ENCODE assay signal across 8 cellular contexts in genomic region chr19:9835507-9835949, GRCh38. TPM values are rescaled to one million over a fixed set of nuclear protein-coding genes. Genes with fewer than 3 reads are reported as not detected.
A peak's percentile ranks its signal among the peaks of the same experiment; 100 is the strongest.
DNase-seq lines count a peak whose midpoint lies in the region; ATAC-seq and TF ChIP-seq lines count a peak whose summit lies in the region.

No MANE protein-coding gene starts in this region.

- H3K9me3 ChIP-seq in OCI-LY1 (ENCODE audit: low read length): no peaks in the 10 kb centered on the region
- H3K9me3 ChIP-seq in esophagus (ENCODE audit: control insufficient read depth in 2 of 2, insufficient read depth in 1 of 2, low read depth in 1 of 2, low read length in 1 of 2): no peaks in the 10 kb centered on the region

- H3K27ac ChIP-seq in OCI-LY1 (ENCODE audit: low read depth, low read length, poor library complexity, severe bottlenecking): no peak overlapping the region
- H3K27ac ChIP-seq in esophagus (ENCODE audit: low read depth in 2 of 2, low read length in 1 of 2): peak overlapping the region in 1 of 2 donors; percentile 19

- ATAC-seq in GM21619 (IDR thresholded peaks at IDR 0.05; ENCODE audit: unreplicated experiment): peak; percentile 7

- CTCF ChIA-PET in BJ (lab: Yijun Ruan, JAX): interaction anchor here (1.0 kb wide), 1 partner anchor 12 kb away, joined by 3 read pairs; no protein-coding TSS in a partner anchor

- DNase-seq in BJ (ENCODE audit: low read depth) (no peak), osteocyte (ENCODE audit: extremely low spot score, unreplicated experiment) (no peak), NCI-H748 treated with DMSO at 0.1 percent for 48 hours (lab: John Stamatoyannopoulos, UW) (no peak), ACHN (no peak)
- DNase-seq in stimulated activated CD4-positive, alpha-beta T cell treated with anti-CD3 and anti-CD28 coated beads, Interleukin-2, amount 100 ng/mL, for 24 hours: no peak

- no peaks in the 10 kb centered on the region for H3K9me3 Mint-ChIP-seq in osteocyte (ENCODE audit: unreplicated experiment)

- H3K4me3 ChIP-seq in BJ (ENCODE audit: low read depth, low read length) (peak overlapping the region; percentile 94), OCI-LY1 (ENCODE audit: low read depth, low read length, poor library complexity, severe bottlenecking) (peak overlapping the region; percentile 91), esophagus (ENCODE audit: low read depth in 1 of 2, low read length in 2 of 2) (peak overlapping the region; percentile 77 to 79)

- peak overlapping the region; percentile 84 for H3K4me2 ChIP-seq in OCI-LY1 (ENCODE audit: low read length)

- peaks cover 11% of the 10 kb centered on the region for H3K79me2 ChIP-seq in OCI-LY1 (ENCODE audit: insufficient read depth, low read length)

- POLR2A ChIA-PET in BJ (lab: Charles Lee): interaction anchor here (0.5 kb wide), 1 partner anchor 545 kb away, joined by 3 read pairs; the partner anchor contains the start of gene TYK2

- H3K4me1 ChIP-seq in OCI-LY1 (ENCODE audit: insufficient read depth, low read length, severe bottlenecking) (peaks cover 13% of the 10 kb centered on the region), esophagus (ENCODE audit: control insufficient read depth in 2 of 2, insufficient read depth in 2 of 2, low read length in 1 of 2) (peaks cover 0 to 2% of the 10 kb centered on the region in 2 donors)

- H3K9me2 ChIP-seq in OCI-LY1 (ENCODE audit: low read depth, low read length): no peaks in the 10 kb centered on the region

- H3K4me3 Mint-ChIP-seq in osteocyte (ENCODE audit: unreplicated experiment): peak overlapping the region; percentile 80

- H3K36me3 ChIP-seq in BJ (ENCODE audit: control insufficient read depth, insufficient read depth, low read length): peaks cover 10% of the 10 kb centered on the region
- peaks cover 22% of the 10 kb centered on the region for H3K36me3 ChIP-seq in OCI-LY1 (ENCODE audit: insufficient read depth, low read length)
- H3K36me3 ChIP-seq in esophagus (ENCODE audit: control insufficient read depth in 2 of 2, insufficient read depth in 2 of 2, low read length in 1 of 2): peaks cover 0 to 9% of the 10 kb centered on the region in 2 donors

- TF ChIP-seq CTCF in BJ (IDR thresholded peaks at IDR 0.05; ENCODE audit: insufficient read depth, low read depth, low read length) (no peak), OCI-LY1 (IDR thresholded peaks at IDR 0.05; ENCODE audit: low read length) (no peak), osteocyte (IDR thresholded peaks at IDR 0.05) (no peak)

- H3K27me3 ChIP-seq in BJ (ENCODE audit: control insufficient read depth, insufficient read depth, low read length): no peaks in the 10 kb centered on the region
- H3K27me3 ChIP-seq in OCI-LY1 (ENCODE audit: insufficient read depth, low read length): no peaks in the 10 kb centered on the region
- no peaks in the 10 kb centered on the region for H3K27me3 ChIP-seq in esophagus (ENCODE audit: control insufficient read depth in 1 of 2, insufficient read depth in 2 of 2, low read length in 2 of 2)

- in situ Hi-C loops in ACHN (cut with HindIII; ENCODE audit: low pct_ligation_motif_present, low pct_unique_long_range_greater_than_20kb, low sequenced_read_pairs): no loop called here

- 2% methylated on average over 20 to 28 of the region's 28 CpGs for WGBS in esophagus, 2 donors

- H3K9ac ChIP-seq in OCI-LY1 (ENCODE audit: low read length): peak overlapping the region; percentile 84

- peaks cover 3% of the 10 kb centered on the region for H3K36me3 Mint-ChIP-seq in osteocyte (ENCODE audit: unreplicated experiment)

- no peaks in the 10 kb centered on the region for H3K27me3 Mint-ChIP-seq in osteocyte (ENCODE audit: unreplicated experiment)

- H4K20me1 ChIP-seq in OCI-LY1 (ENCODE audit: insufficient read depth, low read length): no peaks in the 10 kb centered on the region

- peaks cover 12% of the 10 kb centered on the region for H3K4me1 Mint-ChIP-seq in osteocyte (ENCODE audit: unreplicated experiment)

- peak overlapping the region; percentile 82 for H3K27ac Mint-ChIP-seq in osteocyte (ENCODE audit: unreplicated experiment)

- H2AFZ ChIP-seq in OCI-LY1 (ENCODE audit: low read length): no peak overlapping the region

- no peaks in the 10 kb centered on the region for H3F3A ChIP-seq in OCI-LY1 (ENCODE audit: insufficient read depth, low read length)

RNA-seq across cellular contexts. Expression of gene PIN1, which starts 0.4 kb away (rescaled TPM):
- polyA plus RNA-seq in BJ (2011; rRNA removed) (56.4 and 89.6 TPM in 2 replicates), esophagus (10 to 100 TPM; 35.0 to 81.7 TPM)
- 8.1 and 14.3 TPM in 2 replicates for polyA minus RNA-seq in BJ (2011; rRNA and poly(A)+ RNA removed)
- total RNA-seq in osteocyte: 67.4 and 70.3 TPM in 2 replicates

RNA-seq across cellular contexts. Expression of gene UBL5, which starts 7.8 kb away (rescaled TPM):
- polyA plus RNA-seq in BJ (2011; rRNA removed) (506 and 578 TPM in 2 replicates), esophagus (1,000 to 10,000 TPM in 1 of 2 donors, 100 to 1,000 TPM in 1; 604 to 1,000 TPM)
- polyA minus RNA-seq in BJ (2011; rRNA and poly(A)+ RNA removed): 39.4 and 43.6 TPM in 2 replicates
- total RNA-seq in osteocyte: 258 and 260 TPM in 2 replicates

RNA-seq across cellular contexts. Expression of gene FBXL12, which starts 16.6 kb away (rescaled TPM):
- polyA plus RNA-seq in BJ (2011; rRNA removed) (23.5 and 35.3 TPM in 2 replicates), esophagus (10 to 100 TPM; 14.8 to 15.3 TPM)
- polyA minus RNA-seq in BJ (2011; rRNA and poly(A)+ RNA removed): 11.5 and 13.1 TPM in 2 replicates
- total RNA-seq in osteocyte: 28.1 and 29.0 TPM in 2 replicates
